2 cellular contexts compared by ENCODE assay signal in genomic region chr2:169910109-169910799, GRCh38.
TF ChIP-seq lines count a peak whose summit lies in the region.

No MANE protein-coding gene starts in this region.

TF ChIP-seq in SK-N-SH treated with all-trans-retinoic acid at 6 μM for 48 hours, 23 proteins besides CTCF, POLR2A, EP300 and RAD21 (continued from another document):
- peak; percentile 91 for TF ChIP-seq TSHZ2 (CRISPR knock-in tag; IDR thresholded peaks at IDR 0.05)
- TF ChIP-seq ZFP3 (CRISPR knock-in tag; IDR thresholded peaks at IDR 0.05) = peak; percentile 57; the same call in 1 of the 2 replicates
- TF ChIP-seq GLIS3 (CRISPR knock-in tag; IDR thresholded peaks at IDR 0.05) = no peak
- TF ChIP-seq TCF4 (CRISPR knock-in tag; IDR thresholded peaks at IDR 0.05; ENCODE audit: borderline replicate concordance) = peak; percentile 79
- peak; percentile 95 for TF ChIP-seq ISL1 (CRISPR knock-in tag; IDR thresholded peaks at IDR 0.05)
- TF ChIP-seq, protein P1, sequence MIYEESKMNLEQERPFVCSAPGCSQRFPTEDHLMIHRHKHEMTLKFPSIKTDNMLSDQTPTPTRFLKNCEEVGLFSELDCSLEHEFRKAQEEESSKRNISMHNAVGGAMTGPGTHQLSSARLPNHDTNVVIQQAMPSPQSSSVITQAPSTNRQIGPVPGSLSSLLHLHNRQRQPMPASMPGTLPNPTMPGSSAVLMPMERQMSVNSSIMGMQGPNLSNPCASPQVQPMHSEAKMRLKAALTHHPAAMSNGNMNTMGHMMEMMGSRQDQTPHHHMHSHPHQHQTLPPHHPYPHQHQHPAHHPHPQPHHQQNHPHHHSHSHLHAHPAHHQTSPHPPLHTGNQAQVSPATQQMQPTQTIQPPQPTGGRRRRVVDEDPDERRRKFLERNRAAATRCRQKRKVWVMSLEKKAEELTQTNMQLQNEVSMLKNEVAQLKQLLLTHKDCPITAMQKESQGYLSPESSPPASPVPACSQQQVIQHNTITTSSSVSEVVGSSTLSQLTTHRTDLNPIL (CRISPR knock-in tag; IDR thresholded peaks at IDR 0.05; ENCODE audit: low read depth) = peak; percentile 76
- TF ChIP-seq, protein P2, sequence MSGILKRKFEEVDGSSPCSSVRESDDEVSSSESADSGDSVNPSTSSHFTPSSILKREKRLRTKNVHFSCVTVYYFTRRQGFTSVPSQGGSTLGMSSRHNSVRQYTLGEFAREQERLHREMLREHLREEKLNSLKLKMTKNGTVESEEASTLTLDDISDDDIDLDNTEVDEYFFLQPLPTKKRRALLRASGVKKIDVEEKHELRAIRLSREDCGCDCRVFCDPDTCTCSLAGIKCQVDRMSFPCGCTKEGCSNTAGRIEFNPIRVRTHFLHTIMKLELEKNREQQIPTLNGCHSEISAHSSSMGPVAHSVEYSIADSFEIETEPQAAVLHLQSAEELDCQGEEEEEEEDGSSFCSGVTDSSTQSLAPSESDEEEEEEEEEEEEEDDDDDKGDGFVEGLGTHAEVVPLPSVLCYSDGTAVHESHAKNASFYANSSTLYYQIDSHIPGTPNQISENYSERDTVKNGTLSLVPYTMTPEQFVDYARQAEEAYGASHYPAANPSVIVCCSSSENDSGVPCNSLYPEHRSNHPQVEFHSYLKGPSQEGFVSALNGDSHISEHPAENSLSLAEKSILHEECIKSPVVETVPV (CRISPR knock-in tag; IDR thresholded peaks at IDR 0.05) = no peak

TF ChIP-seq in K562, 482 proteins besides CTCF, POLR2A, EP300 and RAD21 (continued from another document and continues in another):
- TF ChIP-seq, protein P3, sequence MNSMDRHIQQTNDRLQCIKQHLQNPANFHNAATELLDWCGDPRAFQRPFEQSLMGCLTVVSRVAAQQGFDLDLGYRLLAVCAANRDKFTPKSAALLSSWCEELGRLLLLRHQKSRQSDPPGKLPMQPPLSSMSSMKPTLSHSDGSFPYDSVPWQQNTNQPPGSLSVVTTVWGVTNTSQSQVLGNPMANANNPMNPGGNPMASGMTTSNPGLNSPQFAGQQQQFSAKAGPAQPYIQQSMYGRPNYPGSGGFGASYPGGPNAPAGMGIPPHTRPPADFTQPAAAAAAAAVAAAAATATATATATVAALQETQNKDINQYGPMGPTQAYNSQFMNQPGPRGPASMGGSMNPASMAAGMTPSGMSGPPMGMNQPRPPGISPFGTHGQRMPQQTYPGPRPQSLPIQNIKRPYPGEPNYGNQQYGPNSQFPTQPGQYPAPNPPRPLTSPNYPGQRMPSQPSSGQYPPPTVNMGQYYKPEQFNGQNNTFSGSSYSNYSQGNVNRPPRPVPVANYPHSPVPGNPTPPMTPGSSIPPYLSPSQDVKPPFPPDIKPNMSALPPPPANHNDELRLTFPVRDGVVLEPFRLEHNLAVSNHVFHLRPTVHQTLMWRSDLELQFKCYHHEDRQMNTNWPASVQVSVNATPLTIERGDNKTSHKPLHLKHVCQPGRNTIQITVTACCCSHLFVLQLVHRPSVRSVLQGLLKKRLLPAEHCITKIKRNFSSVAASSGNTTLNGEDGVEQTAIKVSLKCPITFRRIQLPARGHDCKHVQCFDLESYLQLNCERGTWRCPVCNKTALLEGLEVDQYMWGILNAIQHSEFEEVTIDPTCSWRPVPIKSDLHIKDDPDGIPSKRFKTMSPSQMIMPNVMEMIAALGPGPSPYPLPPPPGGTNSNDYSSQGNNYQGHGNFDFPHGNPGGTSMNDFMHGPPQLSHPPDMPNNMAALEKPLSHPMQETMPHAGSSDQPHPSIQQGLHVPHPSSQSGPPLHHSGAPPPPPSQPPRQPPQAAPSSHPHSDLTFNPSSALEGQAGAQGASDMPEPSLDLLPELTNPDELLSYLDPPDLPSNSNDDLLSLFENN (IDR thresholded peaks at IDR 0.05; ENCODE audit: low read depth in 2 of 2, low read length in 2 of 2) = peak in 1 of 2 experiments; percentile 78; a peak in 1 of 4 replicates
- TF ChIP-seq CCNT2 (IDR thresholded peaks at IDR 0.05; ENCODE audit: borderline replicate concordance, extremely low read depth, insufficient read length, low read depth, low read length) (peak; percentile 64), PML (IDR thresholded peaks at IDR 0.05; ENCODE audit: low read length) (peak; percentile 71), FOXK2 (conservative IDR thresholded peaks at IDR 0.05 in 1 of 2, IDR thresholded peaks at IDR 0.05 in 1 of 2; ENCODE audit: low read depth in 2 of 2) (peak in 1 of 2 experiments; percentile 33; a peak in 1 of 4 replicates), HMBOX1 (IDR thresholded peaks at IDR 0.05) (peak; percentile 41), NFE2 (IDR thresholded peaks at IDR 0.05; ENCODE audit: low read depth) (peak; percentile 40), MTA2 (IDR thresholded peaks at IDR 0.05; ENCODE audit: low read depth) (peak; percentile 78), KDM4B (IDR thresholded peaks at IDR 0.05; ENCODE audit: borderline replicate concordance in 2 of 2, low read depth in 1 of 2) (no peak), ZBED1 (IDR thresholded peaks at IDR 0.05) (no peak), SMARCE1 (IDR thresholded peaks at IDR 0.05) (peak; percentile 95), SREBF1 (IDR thresholded peaks at IDR 0.05; ENCODE audit: borderline replicate concordance, low read depth, low read length) (no peak), MAFG (tag; conservative IDR thresholded peaks at IDR 0.05) (peak; percentile 75), ZNF24 (IDR thresholded peaks at IDR 0.05) (peak; percentile 90), PRMT5 (CRISPR knock-in tag; IDR thresholded peaks at IDR 0.05) (no peak), CBFA2T3 (IDR thresholded peaks at IDR 0.05) (peak; percentile 93), ATF7 (IDR thresholded peaks at IDR 0.05) (peak; percentile 67), CBX8 (IDR thresholded peaks at IDR 0.05; ENCODE audit: borderline replicate concordance, extremely low read depth, low read depth, low read length, poor library complexity, severe bottlenecking) (no peak), MTA3 (IDR thresholded peaks at IDR 0.05; ENCODE audit: borderline replicate concordance) (peak; percentile 49; the same call in 1 of the 2 replicates), MTA1 (IDR thresholded peaks at IDR 0.05; ENCODE audit: borderline replicate concordance) (peak; percentile 60; the same call in 1 of the 2 replicates)
- TF ChIP-seq, protein P4, sequence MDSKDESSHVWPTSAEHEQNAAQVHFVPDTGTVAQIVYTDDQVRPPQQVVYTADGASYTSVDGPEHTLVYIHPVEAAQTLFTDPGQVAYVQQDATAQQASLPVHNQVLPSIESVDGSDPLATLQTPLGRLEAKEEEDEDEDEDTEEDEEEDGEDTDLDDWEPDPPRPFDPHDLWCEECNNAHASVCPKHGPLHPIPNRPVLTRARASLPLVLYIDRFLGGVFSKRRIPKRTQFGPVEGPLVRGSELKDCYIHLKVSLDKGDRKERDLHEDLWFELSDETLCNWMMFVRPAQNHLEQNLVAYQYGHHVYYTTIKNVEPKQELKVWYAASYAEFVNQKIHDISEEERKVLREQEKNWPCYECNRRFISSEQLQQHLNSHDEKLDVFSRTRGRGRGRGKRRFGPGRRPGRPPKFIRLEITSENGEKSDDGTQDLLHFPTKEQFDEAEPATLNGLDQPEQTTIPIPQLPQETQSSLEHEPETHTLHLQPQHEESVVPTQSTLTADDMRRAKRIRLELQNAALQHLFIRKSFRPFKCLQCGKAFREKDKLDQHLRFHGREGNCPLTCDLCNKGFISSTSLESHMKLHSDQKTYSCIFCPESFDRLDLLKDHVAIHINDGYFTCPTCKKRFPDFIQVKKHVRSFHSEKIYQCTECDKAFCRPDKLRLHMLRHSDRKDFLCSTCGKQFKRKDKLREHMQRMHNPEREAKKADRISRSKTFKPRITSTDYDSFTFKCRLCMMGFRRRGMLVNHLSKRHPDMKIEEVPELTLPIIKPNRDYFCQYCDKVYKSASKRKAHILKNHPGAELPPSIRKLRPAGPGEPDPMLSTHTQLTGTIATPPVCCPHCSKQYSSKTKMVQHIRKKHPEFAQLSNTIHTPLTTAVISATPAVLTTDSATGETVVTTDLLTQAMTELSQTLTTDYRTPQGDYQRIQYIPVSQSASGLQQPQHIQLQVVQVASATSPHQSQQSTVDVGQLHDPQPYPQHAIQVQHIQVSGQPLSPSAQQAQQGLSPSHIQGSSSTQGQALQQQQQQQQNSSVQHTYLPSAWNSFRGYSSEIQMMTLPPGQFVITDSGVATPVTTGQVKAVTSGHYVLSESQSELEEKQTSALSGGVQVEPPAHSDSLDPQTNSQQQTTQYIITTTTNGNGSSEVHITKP (IDR thresholded peaks at IDR 0.05; ENCODE audit: partially characterized antibody) = peak; percentile 25
- TF ChIP-seq, protein P5, sequence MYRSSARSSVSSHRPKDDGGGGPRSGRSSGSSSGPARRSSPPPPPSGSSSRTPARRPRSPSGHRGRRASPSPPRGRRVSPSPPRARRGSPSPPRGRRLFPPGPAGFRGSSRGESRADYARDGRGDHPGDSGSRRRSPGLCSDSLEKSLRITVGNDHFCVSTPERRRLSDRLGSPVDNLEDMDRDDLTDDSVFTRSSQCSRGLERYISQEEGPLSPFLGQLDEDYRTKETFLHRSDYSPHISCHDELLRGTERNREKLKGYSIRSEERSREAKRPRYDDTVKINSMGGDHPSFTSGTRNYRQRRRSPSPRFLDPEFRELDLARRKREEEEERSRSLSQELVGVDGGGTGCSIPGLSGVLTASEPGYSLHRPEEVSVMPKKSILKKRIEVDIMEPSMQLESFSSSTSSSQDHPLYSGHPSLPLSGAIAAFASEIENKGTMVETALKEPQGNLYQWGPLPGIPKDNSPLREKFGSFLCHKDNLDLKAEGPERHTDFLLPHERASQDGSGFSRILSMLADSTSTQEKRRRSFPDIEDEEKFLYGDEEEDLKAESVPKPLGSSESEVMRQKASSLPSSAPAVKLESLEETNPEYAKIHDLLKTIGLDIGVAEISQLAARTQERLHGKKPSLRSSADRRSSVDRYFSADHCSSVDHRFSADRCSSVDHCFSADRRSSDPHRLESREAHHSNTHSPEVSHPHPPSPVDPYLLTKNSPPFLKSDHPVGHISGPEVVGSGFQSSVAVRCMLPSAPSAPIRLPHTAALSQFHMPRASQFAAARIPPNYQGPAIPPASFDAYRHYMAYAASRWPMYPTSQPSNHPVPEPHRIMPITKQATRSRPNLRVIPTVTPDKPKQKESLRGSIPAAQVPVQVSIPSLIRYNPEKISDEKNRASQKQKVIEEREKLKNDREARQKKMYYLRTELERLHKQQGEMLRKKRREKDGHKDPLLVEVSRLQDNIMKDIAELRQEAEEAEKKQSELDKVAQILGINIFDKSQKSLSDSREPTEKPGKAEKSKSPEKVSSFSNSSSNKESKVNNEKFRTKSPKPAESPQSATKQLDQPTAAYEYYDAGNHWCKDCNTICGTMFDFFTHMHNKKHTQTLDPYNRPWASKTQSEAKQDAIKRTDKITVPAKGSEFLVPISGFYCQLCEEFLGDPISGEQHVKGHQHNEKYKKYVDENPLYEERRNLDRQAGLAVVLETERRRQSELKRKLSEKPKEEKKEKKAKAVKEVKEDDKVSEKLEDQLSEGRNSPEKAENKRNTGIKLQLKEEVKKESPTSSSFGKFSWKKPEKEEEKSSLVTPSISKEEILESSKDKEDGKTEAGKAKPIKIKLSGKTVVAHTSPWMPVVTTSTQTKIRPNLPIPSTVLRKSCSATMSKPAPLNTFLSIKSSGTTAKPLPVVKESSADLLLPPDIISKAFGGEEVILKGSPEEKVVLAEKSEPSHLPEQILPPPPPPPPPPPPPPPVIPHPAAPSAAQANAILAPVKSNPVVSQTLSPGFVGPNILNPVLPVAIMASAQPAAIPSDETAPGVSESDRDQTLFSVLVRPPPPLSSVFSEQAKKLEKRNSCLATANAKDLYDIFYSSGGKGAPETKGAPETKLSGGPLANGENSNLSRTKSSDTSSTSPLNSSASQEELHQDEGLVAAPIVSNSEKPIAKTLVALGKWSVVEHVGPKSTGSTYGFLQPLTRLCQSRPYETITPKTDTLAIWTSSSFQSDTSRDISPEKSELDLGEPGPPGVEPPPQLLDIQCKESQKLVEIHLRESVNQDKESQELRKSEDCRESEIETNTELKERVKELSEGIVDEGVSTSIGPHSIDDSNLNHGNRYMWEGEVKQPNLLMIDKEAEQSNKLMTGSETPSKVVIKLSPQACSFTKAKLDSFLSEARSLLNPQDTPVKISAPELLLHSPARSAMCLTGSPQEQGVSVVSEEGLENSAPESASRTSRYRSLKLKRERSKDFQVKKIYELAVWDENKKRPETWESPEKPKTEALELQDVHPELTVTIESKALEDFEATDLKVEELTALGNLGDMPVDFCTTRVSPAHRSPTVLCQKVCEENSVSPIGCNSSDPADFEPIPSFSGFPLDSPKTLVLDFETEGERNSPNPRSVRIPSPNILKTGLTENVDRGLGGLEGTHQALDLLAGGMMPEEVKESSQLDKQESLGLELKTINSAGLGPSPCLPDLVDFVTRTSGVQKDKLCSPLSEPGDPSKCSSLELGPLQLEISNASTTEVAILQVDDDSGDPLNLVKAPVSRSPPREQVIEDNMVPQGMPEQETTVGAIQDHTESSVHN (IDR thresholded peaks at IDR 0.05; ENCODE audit: borderline replicate concordance in 1 of 2, low read depth in 1 of 2) = peak in 1 of 2 experiments; percentile 15; a peak in 1 of 4 replicates
- TF ChIP-seq, protein P6, sequence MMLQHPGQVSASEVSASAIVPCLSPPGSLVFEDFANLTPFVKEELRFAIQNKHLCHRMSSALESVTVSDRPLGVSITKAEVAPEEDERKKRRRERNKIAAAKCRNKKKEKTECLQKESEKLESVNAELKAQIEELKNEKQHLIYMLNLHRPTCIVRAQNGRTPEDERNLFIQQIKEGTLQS (IDR thresholded peaks at IDR 0.05) = peak; percentile 84
- TF ChIP-seq, protein P6 (CRISPR knock-in tag; conservative IDR thresholded peaks at IDR 0.05) = no peak
- TF ChIP-seq, protein P7, sequence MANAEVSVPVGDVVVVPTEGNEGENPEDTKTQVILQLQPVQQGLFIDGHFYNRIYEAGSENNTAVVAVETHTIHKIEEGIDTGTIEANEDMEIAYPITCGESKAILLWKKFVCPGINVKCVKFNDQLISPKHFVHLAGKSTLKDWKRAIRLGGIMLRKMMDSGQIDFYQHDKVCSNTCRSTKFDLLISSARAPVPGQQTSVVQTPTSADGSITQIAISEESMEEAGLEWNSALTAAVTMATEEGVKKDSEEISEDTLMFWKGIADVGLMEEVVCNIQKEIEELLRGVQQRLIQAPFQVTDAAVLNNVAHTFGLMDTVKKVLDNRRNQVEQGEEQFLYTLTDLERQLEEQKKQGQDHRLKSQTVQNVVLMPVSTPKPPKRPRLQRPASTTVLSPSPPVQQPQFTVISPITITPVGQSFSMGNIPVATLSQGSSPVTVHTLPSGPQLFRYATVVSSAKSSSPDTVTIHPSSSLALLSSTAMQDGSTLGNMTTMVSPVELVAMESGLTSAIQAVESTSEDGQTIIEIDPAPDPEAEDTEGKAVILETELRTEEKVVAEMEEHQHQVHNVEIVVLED (CRISPR knock-in tag; IDR thresholded peaks at IDR 0.05) = no peak
